8 cellular contexts compared by ENCODE assay signal in the genomic region with DNA sequence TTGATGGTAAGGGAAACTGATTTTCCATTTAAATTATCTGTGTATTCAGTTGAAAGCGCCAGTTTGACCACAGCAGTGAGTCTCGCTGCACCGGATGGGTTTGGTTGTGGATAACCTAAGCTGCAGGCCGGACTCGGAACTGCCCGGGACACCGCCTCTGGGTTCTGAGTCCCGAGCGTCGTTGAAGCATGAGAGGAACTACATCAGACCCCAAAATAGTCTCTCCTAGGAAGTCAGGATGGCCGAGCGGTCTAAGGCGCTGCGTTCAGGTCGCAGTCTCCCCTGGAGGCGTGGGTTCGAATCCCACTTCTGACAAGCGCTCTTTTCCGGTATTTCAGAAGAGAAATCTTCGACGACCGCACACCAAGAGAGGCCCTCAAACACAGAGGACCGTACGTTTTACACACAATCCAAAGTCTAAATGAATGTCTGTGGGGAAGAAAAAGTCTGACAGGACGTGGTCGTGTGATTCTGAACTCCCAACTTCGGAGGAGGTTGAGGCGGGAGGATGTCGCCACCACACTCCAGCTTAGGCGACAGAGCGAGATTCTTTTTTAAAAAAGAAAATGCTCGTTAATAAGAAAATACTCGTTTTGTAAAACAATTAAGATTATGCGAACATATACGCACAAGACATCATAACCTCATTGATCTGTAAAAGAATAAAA. TPM values are rescaled to one million over a fixed set of nuclear protein-coding genes. Genes with fewer than 3 reads are reported as not detected.
DNase-seq lines count a peak whose midpoint lies in the region; ATAC-seq, FAIRE-seq and TF ChIP-seq lines count a peak whose summit lies in the region.

No MANE protein-coding gene starts in this region.

- peak overlapping the region; percentile 86 to 87 for H3K27ac ChIP-seq in prostate gland

- no peak for FAIRE-seq in urothelium cell line (lab: Jason Lieb, UNC)

- H3K4me1 Mint-ChIP-seq in T-cell, result peaks cover 13 to 25% (median 23%) of the 10 kb centered on the region in 3 donors

- peak; percentile 40 for ATAC-seq in HG02623 (IDR thresholded peaks at IDR 0.05; ENCODE audit: unreplicated experiment)
- peak; percentile 33 to 59 (median 42) for ATAC-seq in T-cell (replicated peaks in 1 of 4)
- peak; percentile 81 for ATAC-seq in left ventricle myocardium superior

- H3K27me3 ChIP-seq in prostate gland (replicated peaks; ENCODE audit: insufficient read depth), result no peaks in the 10 kb centered on the region

- whole genome bisulfite sequencing in prostate gland, result under 1% methylated on average over 35 of the region's 35 CpGs

- CTCF ChIA-PET in T-cell (lab: Charles Lee), result interaction anchor here (0.6 to 4.6 kb wide), 9 partner anchors 50 to 196 kb away, joined by 3 to 37 read pairs (median 4); partner anchors contain the start of genes POLR2C (in 1 of the 2), PSME3IP1 (in 1 of the 2) and RSPRY1 (in 1 of the 2)

- H3K27me3 Mint-ChIP-seq in T-cell, result no peaks in the 10 kb centered on the region

- no peak for TF ChIP-seq POLR2A in prostate gland (IDR thresholded peaks at IDR 0.05)

- intact Hi-C loops in left ventricle myocardium superior (cut with micrococcal nuclease) (loop anchor here (1.0 kb wide), 1 partner anchor 122 kb away; no protein-coding TSS in a partner anchor), prostate gland (cut with DNase I) (loop anchor here (1.0 to 10.0 kb wide), 5 partner anchors 53 to 237 kb away; partner anchors contain the start of genes ARL2BP, CCDC102A, CPNE2 and PSME3IP1)

- no peaks in the 10 kb centered on the region for H3K9me3 Mint-ChIP-seq in T-cell

- no peaks in the 10 kb centered on the region for H3K36me3 Mint-ChIP-seq in T-cell

- peak overlapping the region; percentile 26 to 37 for H3K4me3 ChIP-seq in prostate gland

- no peaks in the 10 kb centered on the region for H3K4me1 ChIP-seq in prostate gland (replicated peaks)

- POLR2A ChIA-PET in T-cell (lab: Charles Lee), result interaction anchor here in 1 of 2 donors (0.5 kb wide), 1 partner anchor 12 kb away, joined by 3 read pairs; no protein-coding TSS in a partner anchor

- no peak overlapping the region for H3K4me3 Mint-ChIP-seq in T-cell

- TF ChIP-seq CTCF in GM10266 (IDR thresholded peaks at IDR 0.05; ENCODE audit: control insufficient read depth, insufficient read depth, low read depth, missing control alignments) (no peak), prostate gland (IDR thresholded peaks at IDR 0.05) (peak in 3 of 4 experiments; percentile 30 to 66 (median 65))

- no peaks in the 10 kb centered on the region for H3K9me3 ChIP-seq in prostate gland

- no peaks in the 10 kb centered on the region for H3K36me3 ChIP-seq in prostate gland

- DNase-seq in GM10266 (ENCODE audit: extremely low spot score), result peak; percentile 76
- peak in 2 of 3 experiments; percentile 84 to 96 for DNase-seq in NCI-H1417 (lab: John Stamatoyannopoulos, UW)
- peak; percentile 69 to 88 (median 83) for DNase-seq in T-cell
- DNase-seq in amygdala (lab: John Stamatoyannopoulos, UW), result peak in 53 of 56 donors; percentile 45 to 90 (median 76)
- peak; percentile 90 for DNase-seq in left ventricle myocardium superior
- DNase-seq in prostate gland (ENCODE audit: low spot score), result peak; percentile 88
- DNase-seq in urothelium cell line (ENCODE audit: low spot score), result peak; percentile 87

- no peak overlapping the region for H3K27ac Mint-ChIP-seq in T-cell

RNA-seq across cellular contexts. Expression of gene PLLP, which starts 15.4 kb away (rescaled TPM):
- total RNA-seq in T-cell, result 1 to 10 TPM; 1.4 to 4.3 (median 3.3) TPM
- total RNA-seq in left ventricle myocardium superior, result 3.1 TPM
- 10 to 100 TPM; 28.6 to 52.5 TPM for total RNA-seq in prostate gland

RNA-seq across cellular contexts. Expression of gene ARL2BP, which starts 54.8 kb away (rescaled TPM):
- 10 to 100 TPM; 34.6 to 62.2 (median 48.4) TPM for total RNA-seq in T-cell
- total RNA-seq in left ventricle myocardium superior, result 60.3 TPM
- 10 to 100 TPM; 62.3 to 81.4 TPM for total RNA-seq in prostate gland

RNA-seq across cellular contexts. Expression of gene CCL22, which starts 58.7 kb away (rescaled TPM):
- total RNA-seq in T-cell, result 10 to 100 TPM in 3 of 5 donors, not detected in 2; 13.0 to 27.3 (median 13.0) TPM
- total RNA-seq in left ventricle myocardium superior, result not detected
- under 1 TPM in 1 of 2 donors, not detected in 1; 0.51 TPM for total RNA-seq in prostate gland

Comparison
In these comparisons a context has a peak if more than half of its experiments do, and no peak if none do; other contexts are left out.
1. Peak in every context shown above with its lines: DNase-seq, ATAC-seq, H3K4me3 ChIP-seq and H3K27ac ChIP-seq.